In the genomic region with DNA sequence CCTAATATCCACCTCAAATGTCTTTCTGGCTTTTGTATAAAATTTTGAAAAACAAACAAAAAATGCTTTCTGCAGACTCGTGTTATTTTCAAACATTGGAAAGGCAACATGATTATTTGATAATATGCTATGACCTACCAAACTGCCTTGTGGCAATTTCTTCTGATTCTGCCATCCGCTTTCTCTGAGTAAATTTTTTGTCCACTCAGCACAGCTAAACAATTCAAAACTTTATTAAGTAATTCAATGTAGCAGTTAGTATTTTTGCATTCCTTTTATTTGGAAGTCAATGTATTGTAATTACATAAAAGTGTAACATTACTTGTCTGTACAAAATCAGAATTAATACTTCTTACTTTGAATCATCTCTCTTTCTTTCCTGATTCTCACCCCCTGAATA, we compare ENCODE assay signal across 11 cellular contexts.
"Had no signal": no experiment of that assay in that cellular context is flagged by ENCODE, and none has a peak within 500 bp of the region (broad histone marks: within the 10 kb centered on the region; RNA-seq: fewer than 3 reads in every experiment).

No MANE protein-coding gene starts in this region.

- H2AFZ ChIP-seq: GM23248, GM23338 had no signal

- FAIRE-seq: H1, H54 had no signal

- H3K4me1 ChIP-seq: HAP-1 had no signal

- ATAC-seq: GM23338, HCT116 had no signal

- H3K4me3 ChIP-seq: GM23248, GM23338, HAP-1 had no signal

- H3K27ac ChIP-seq: GM23248 had no signal

- H3K9me3 ChIP-seq: HAP-1 had no signal

- H3K4me3 Mint-ChIP-seq: GM23338, H9, HFFc6 had no signal

- DNase-seq: GM23248, GOT3, H7, H9, HCEC 1CT, HFFc6 had no signal

- H3K36me3 ChIP-seq: HAP-1 had no signal

- H3K9ac ChIP-seq: GM23248 had no signal

- H3K4me1 Mint-ChIP-seq: GM23338, H9 had no signal

- H3K27ac Mint-ChIP-seq: GM23338, H9, HFFc6 had no signal

- H3K9me3 Mint-ChIP-seq: GM23338, H9 had no signal

- H3K4me2 ChIP-seq: GM23338 had no signal
